8 cellular contexts compared by ENCODE assay signal in the genomic region with DNA sequence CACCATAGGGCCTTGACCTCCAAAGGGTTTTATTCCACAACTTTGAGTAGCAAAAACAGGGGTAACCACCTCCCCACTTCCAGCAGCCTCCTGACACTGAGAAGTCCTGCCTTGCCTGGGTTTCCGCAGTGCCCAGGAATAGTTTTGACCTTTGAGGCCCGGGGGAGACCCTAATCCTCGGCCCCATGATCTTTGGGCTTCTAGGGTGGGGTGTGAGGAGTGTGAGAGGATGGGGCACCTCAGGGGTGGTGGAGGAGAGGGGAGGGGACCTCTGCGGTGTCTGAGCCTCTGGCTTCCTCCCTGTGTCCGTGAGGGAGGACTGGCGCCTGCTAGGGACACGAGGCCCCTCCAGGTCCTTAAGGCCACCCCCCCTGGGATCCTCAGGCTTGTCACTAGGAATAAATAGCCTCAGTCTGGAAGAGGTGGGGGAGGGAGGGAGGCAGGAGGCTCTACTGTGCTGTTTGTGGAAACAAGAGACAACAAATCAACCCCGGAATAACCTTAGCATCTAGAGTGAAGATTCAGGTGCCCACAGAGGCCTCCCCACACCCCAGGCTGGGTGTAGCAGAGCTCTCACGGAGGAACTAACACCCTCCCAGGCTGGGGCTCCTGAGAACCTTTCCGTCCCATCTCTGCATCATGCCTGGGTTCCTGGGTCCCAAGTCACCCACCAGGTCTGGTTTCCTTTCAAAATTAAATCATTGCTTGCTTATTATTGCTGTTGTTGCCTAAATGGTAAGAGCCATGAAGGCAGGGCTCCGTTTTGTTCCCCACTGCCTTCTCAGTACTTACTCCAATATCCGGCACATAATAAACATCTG. TPM values are rescaled to one million over a fixed set of nuclear protein-coding genes. Genes with fewer than 3 reads are reported as not detected.
DNase-seq lines count a peak whose midpoint lies in the region; ATAC-seq, FAIRE-seq and TF ChIP-seq lines count a peak whose summit lies in the region.

No MANE protein-coding gene starts in this region.

- H3K27ac ChIP-seq in brain microvascular endothelial cell (no peak overlapping the region), mesodermal cell (ENCODE audit: low read depth, low read length, severe bottlenecking) (peak overlapping the region; percentile 64), upper lobe of left lung (peak overlapping the region; percentile 44 to 93 (median 76)), small intestine (ENCODE audit: low read depth in 1 of 2, low read length in 1 of 2) (peak overlapping the region in 1 of 2 donors; percentile 43)

- H3K36me3 ChIP-seq in brain microvascular endothelial cell (replicated peaks) (peaks cover 3% of the 10 kb centered on the region), mesodermal cell (ENCODE audit: control insufficient read depth, insufficient read depth, low read length) (peaks cover 17% of the 10 kb centered on the region), upper lobe of left lung (no peaks in the 10 kb centered on the region), small intestine (ENCODE audit: control insufficient read depth in 2 of 2, insufficient read depth in 2 of 2, low read length in 2 of 2) (no peaks in the 10 kb centered on the region)

- H3K4me1 ChIP-seq in mesodermal cell (ENCODE audit: control insufficient read depth, insufficient read depth, low read length, poor library complexity, severe bottlenecking) (peaks cover 40% of the 10 kb centered on the region), upper lobe of left lung (peaks cover 24 to 41% (median 29%) of the 10 kb centered on the region in 4 donors), small intestine (ENCODE audit: control insufficient read depth in 2 of 2, insufficient read depth in 1 of 2, low read depth in 1 of 2, low read length in 1 of 2) (peaks cover 0 to under 1% of the 10 kb centered on the region in 2 donors)

- no peak for TF ChIP-seq CTCF in brain microvascular endothelial cell (IDR thresholded peaks at IDR 0.05; ENCODE audit: low read depth, low read length, missing control alignments)
- TF ChIP-seq CTCF in upper lobe of left lung (IDR thresholded peaks at IDR 0.05): no peak

- TF ChIP-seq POLR2A in upper lobe of left lung (IDR thresholded peaks at IDR 0.05): no peak

- H3K27me3 ChIP-seq in brain microvascular endothelial cell (replicated peaks): no peaks in the 10 kb centered on the region
- no peaks in the 10 kb centered on the region for H3K27me3 ChIP-seq in upper lobe of left lung
- no peaks in the 10 kb centered on the region for H3K27me3 ChIP-seq in small intestine (ENCODE audit: control insufficient read depth in 2 of 2, insufficient read depth in 2 of 2, low read length in 2 of 2)

- 81 to 82% methylated on average over 2 to 7 of the region's 12 CpGs for WGBS in mesodermal cell (ENCODE audit: insufficient coverage in 2 of 2), 2 experiments
- WGBS in upper lobe of left lung, 2 donors: 66 to 78% methylated on average over 10 to 12 of the region's 12 CpGs
- WGBS in small intestine, 3 donors: 68 to 74% (median 71%) methylated on average over 11 to 12 of the region's 12 CpGs

- H3K27ac Mint-ChIP-seq in activated CD8-positive, alpha-beta memory T cell treated with anti-CD3 and anti-CD28 coated beads, Interleukin-2, amount 10 ng/mL, durations not matched to agents 7 days and 5 days: peak overlapping the region; percentile 28

- peak overlapping the region; percentile 95 for H3K4me3 ChIP-seq in brain microvascular endothelial cell (ENCODE audit: low read depth, low read length)
- H3K4me3 ChIP-seq in mesodermal cell (ENCODE audit: extremely low read depth, insufficient read depth, low read length, poor library complexity, severe bottlenecking): peak overlapping the region; percentile 14
- H3K4me3 ChIP-seq in upper lobe of left lung: peak overlapping the region in 3 of 4 donors; percentile 72 to 79 (median 73)
- H3K4me3 ChIP-seq in small intestine (ENCODE audit: low read depth in 1 of 2, low read length in 2 of 2): no peak overlapping the region

- no peak for TF ChIP-seq EP300 in upper lobe of left lung (IDR thresholded peaks at IDR 0.05)

- peak overlapping the region; percentile 30 for H3K4me3 Mint-ChIP-seq in activated CD8-positive, alpha-beta memory T cell treated with anti-CD3 and anti-CD28 coated beads, Interleukin-2, amount 10 ng/mL, durations not matched to agents 7 days and 5 days

- H3K4me1 Mint-ChIP-seq in activated CD8-positive, alpha-beta memory T cell treated with anti-CD3 and anti-CD28 coated beads, Interleukin-2, amount 10 ng/mL, durations not matched to agents 7 days and 5 days: peaks cover 47% of the 10 kb centered on the region

- H3K27me3 Mint-ChIP-seq in activated CD8-positive, alpha-beta memory T cell treated with anti-CD3 and anti-CD28 coated beads, Interleukin-2, amount 10 ng/mL, durations not matched to agents 7 days and 5 days: no peaks in the 10 kb centered on the region

- CTCF ChIA-PET in activated CD8-positive, alpha-beta memory T cell treated with anti-CD3 and anti-CD28 coated beads, Interleukin-2, amount 10 ng/mL, durations not matched to agents 7 days and 5 days (lab: Charles Lee): no interaction called here

- H3K9me3 ChIP-seq in mesodermal cell (ENCODE audit: control insufficient read depth, low read length): no peaks in the 10 kb centered on the region
- no peaks in the 10 kb centered on the region for H3K9me3 ChIP-seq in upper lobe of left lung
- H3K9me3 ChIP-seq in small intestine (ENCODE audit: control insufficient read depth, low read depth): no peaks in the 10 kb centered on the region

- no peak for ATAC-seq in activated CD8-positive, alpha-beta memory T cell treated with anti-CD3 and anti-CD28 coated beads, Interleukin-2, amount 10 ng/mL, durations not matched to agents 7 days and 5 days
- ATAC-seq in upper lobe of left lung (ENCODE audit: low FRiP score in 2 of 2): peak; percentile 2 to 31

- DNase-seq in activated CD8-positive, alpha-beta memory T cell treated with anti-CD3 and anti-CD28 coated beads, Interleukin-2, amount 10 ng/mL, durations not matched to agents 7 days and 5 days: no peak
- DNase-seq in activated CD8-positive, alpha-beta memory T cell treated with anti-CD3 and anti-CD28 coated beads, Interleukin-2, amount 50 U/mL, for 48 hours: no peak
- DNase-seq in brain microvascular endothelial cell: no peak
- no peak for DNase-seq in upper lobe of left lung
- DNase-seq in ureter (ENCODE audit: low spot score): no peak
- DNase-seq in small intestine: no peak
- no peak for DNase-seq in mucosa of gallbladder (ENCODE audit: low spot score)

- in situ Hi-C loops in brain microvascular endothelial cell (cut with HindIII; ENCODE audit: low pct_ligation_motif_present, low sequenced_read_pairs): no loop called here

- no peak for FAIRE-seq in small intestine (lab: Jason Lieb, UNC)

- H3K9me3 Mint-ChIP-seq in activated CD8-positive, alpha-beta memory T cell treated with anti-CD3 and anti-CD28 coated beads, Interleukin-2, amount 10 ng/mL, durations not matched to agents 7 days and 5 days (ENCODE audit: low read depth): no peaks in the 10 kb centered on the region

- H3K36me3 Mint-ChIP-seq in activated CD8-positive, alpha-beta memory T cell treated with anti-CD3 and anti-CD28 coated beads, Interleukin-2, amount 10 ng/mL, durations not matched to agents 7 days and 5 days: peaks cover 3% of the 10 kb centered on the region

RNA-seq across cellular contexts. Expression of a gene that starts 0.9 kb away (rescaled TPM):
- total RNA-seq in activated CD8-positive, alpha-beta memory T cell treated with anti-CD3 and anti-CD28 coated beads, Interleukin-2, amount 10 ng/mL, durations not matched to agents 7 days and 5 days: 10 to 100 TPM; 13.5 to 14.5 TPM
- 73.2 TPM for polyA plus RNA-seq in mesodermal cell (2013, experiment 1 of 2)
- 62.8 TPM for polyA plus RNA-seq in mesodermal cell (2013, experiment 2 of 2)
- total RNA-seq in upper lobe of left lung (10 to 100 TPM in 5 of 6 donors, 1 to 10 TPM in 1; 9.5 to 25.8 (median 18.6) TPM), ureter (18.2 TPM), mucosa of gallbladder (11.2 TPM)
- polyA plus RNA-seq in small intestine: 1 to 10 TPM in 2 of 3 donors, under 1 TPM in 1; 0.89 to 8.1 (median 6.5) TPM

RNA-seq across cellular contexts. Expression of a gene that starts 6.3 kb away (rescaled TPM):
- total RNA-seq in activated CD8-positive, alpha-beta memory T cell treated with anti-CD3 and anti-CD28 coated beads, Interleukin-2, amount 10 ng/mL, durations not matched to agents 7 days and 5 days: 10 to 100 TPM; 32.4 to 49.6 TPM
- polyA plus RNA-seq in mesodermal cell (2013, experiment 1 of 2): 63.0 TPM
- polyA plus RNA-seq in mesodermal cell (2013, experiment 2 of 2): 61.6 TPM
- total RNA-seq in upper lobe of left lung: 10 to 100 TPM in 5 of 6 donors, 1 to 10 TPM in 1; 8.4 to 53.4 (median 25.4) TPM
- 34.2 TPM for total RNA-seq in ureter
- 10 to 100 TPM; 17.0 to 29.9 (median 23.0) TPM for polyA plus RNA-seq in small intestine
- 17.7 TPM for total RNA-seq in mucosa of gallbladder

RNA-seq across cellular contexts. Expression of a gene that starts 16.4 kb away (rescaled TPM):
- 100 to 1,000 TPM in 1 of 2 experiments, 10 to 100 TPM in 1; 70.1 to 104 TPM for total RNA-seq in activated CD8-positive, alpha-beta memory T cell treated with anti-CD3 and anti-CD28 coated beads, Interleukin-2, amount 10 ng/mL, durations not matched to agents 7 days and 5 days
- polyA plus RNA-seq in mesodermal cell (2013, experiment 1 of 2): 72.0 TPM
- polyA plus RNA-seq in mesodermal cell (2013, experiment 2 of 2): 66.0 TPM
- total RNA-seq in upper lobe of left lung: 10 to 100 TPM; 36.5 to 80.7 (median 42.8) TPM
- 44.0 TPM for total RNA-seq in ureter
- 10 to 100 TPM; 13.9 to 24.7 (median 19.7) TPM for polyA plus RNA-seq in small intestine
- 39.0 TPM for total RNA-seq in mucosa of gallbladder

RNA-seq across cellular contexts. Expression of a gene that starts 40.4 kb away (rescaled TPM):
- under 1 TPM in 1 of 2 experiments, not detected in 1; 0.09 TPM for total RNA-seq in activated CD8-positive, alpha-beta memory T cell treated with anti-CD3 and anti-CD28 coated beads, Interleukin-2, amount 10 ng/mL, durations not matched to agents 7 days and 5 days
- 0.96 TPM for polyA plus RNA-seq in mesodermal cell (2013, experiment 1 of 2)
- polyA plus RNA-seq in mesodermal cell (2013, experiment 2 of 2): 0.71 TPM
- 1 to 10 TPM in 1 of 6 donors, under 1 TPM in 1, not detected in 4; 0.40 to 1.0 TPM for total RNA-seq in upper lobe of left lung
- 2.8 TPM for total RNA-seq in ureter
- not detected for polyA plus RNA-seq in small intestine
- 0.09 TPM for total RNA-seq in mucosa of gallbladder

RNA-seq across cellular contexts. Expression of a gene that starts 59.4 kb away (rescaled TPM):
- 10 to 100 TPM; 37.6 to 39.9 TPM for total RNA-seq in activated CD8-positive, alpha-beta memory T cell treated with anti-CD3 and anti-CD28 coated beads, Interleukin-2, amount 10 ng/mL, durations not matched to agents 7 days and 5 days
- polyA plus RNA-seq in mesodermal cell (2013, experiment 1 of 2): 14.7 TPM
- polyA plus RNA-seq in mesodermal cell (2013, experiment 2 of 2): 15.0 TPM
- total RNA-seq in upper lobe of left lung: 100 to 1,000 TPM in 1 of 6 donors, 10 to 100 TPM in 5; 25.8 to 201 (median 44.1) TPM
- total RNA-seq in ureter: 38.1 TPM
- 10 to 100 TPM in 1 of 3 donors, 1 to 10 TPM in 2; 6.7 to 11.7 (median 6.8) TPM for polyA plus RNA-seq in small intestine
- total RNA-seq in mucosa of gallbladder: 25.8 TPM

Comparison
In these comparisons a context has a peak if more than half of its experiments do, and no peak if none do; other contexts are left out.
1. H3K4me3 ChIP-seq: peak in brain microvascular endothelial cell (single experiment), mesodermal cell (single experiment) and upper lobe of left lung (3 of 4); none in small intestine (0 of 2).